25 cellular contexts compared by ENCODE assay signal in genomic region chr3:13214847-13215472, GRCh38.
DNase-seq lines count a peak whose midpoint lies in the region; ATAC-seq and TF ChIP-seq lines count a peak whose summit lies in the region.
"Had no signal": no experiment of that assay in that cellular context is flagged by ENCODE, and none has a peak within 500 bp of the region (broad histone marks: within the 10 kb centered on the region; RNA-seq: fewer than 3 reads in every experiment).

No MANE protein-coding gene starts in this region.

- H3K27me3 ChIP-seq in right cardiac atrium (ENCODE audit: control insufficient read depth, insufficient read depth) (no peaks in the 10 kb centered on the region), thyroid gland (no peaks in the 10 kb centered on the region)
- H3K27me3 ChIP-seq: adrenal gland, pancreas had no signal

- TF ChIP-seq CTCF in epithelial cell of proximal tubule (conservative IDR thresholded peaks at IDR 0.05; ENCODE audit: low read depth, low read length) (no peak), thyroid gland (IDR thresholded peaks at IDR 0.05) (no peak)

- H3K4me3 ChIP-seq in right cardiac atrium (ENCODE audit: low read length), result no peak overlapping the region
- no peak overlapping the region for H3K4me3 ChIP-seq in epithelial cell of proximal tubule (ENCODE audit: low read depth, low read length)
- no peak overlapping the region for H3K4me3 ChIP-seq in thyroid gland (replicated peaks in 1 of 3)
- H3K4me3 ChIP-seq: adrenal gland, pancreas, thoracic aorta had no signal

- peak; percentile 3 for DNase-seq in left ventricle myocardium superior
- DNase-seq in right cardiac atrium, result no peak
- DNase-seq in NCI-H510A (lab: John Stamatoyannopoulos, UW), result peak; percentile 63
- DNase-seq in epithelial cell of proximal tubule (ENCODE audit: low read depth), result peak; percentile 67
- peak; percentile 71 to 75 for DNase-seq in thyroid gland
- DNase-seq in DMS153 (lab: John Stamatoyannopoulos, UW), result no peak
- DNase-seq in OCI-M1 (lab: John Stamatoyannopoulos, UW), result no peak
- DNase-seq: activated CD4-positive, alpha-beta T cell treated with anti-CD3 and anti-CD28 coated beads, Interleukin-2, amount 50 U/mL, for 1 hour; activated CD8-positive, alpha-beta memory T cell treated with anti-CD3 and anti-CD28 coated beads, Interleukin-2, amount 50 U/mL, for 48 hours; activated gamma-delta T cell treated with Interleukin-2 at 50 U/mL for 16 hours; adrenal gland; CD4-positive, CD25-positive, alpha-beta regulatory T cell; DND-41; foreskin melanocyte; mesenchymal stem cell; naive B cell; NCI-H1436 treated with DMSO at 0.1 percent for 48 hours; NCI-H446 treated with DMSO at 0.1 percent for 48 hours; stimulated activated CD4-positive, alpha-beta T cell treated with anti-CD3 and anti-CD28 coated beads, Interleukin-1b, Interleukin-23, amount 100 ng/mL, for 48 hours; stimulated activated naive B cell treated with anti-CD40 and anti-IgM and Interleukin-4, amounts not matched to agents 10 μg/mL and 1 μg/mL and 100 μg/mL, for 72 hours had no signal

- H3K9me3 Mint-ChIP-seq in activated T-helper 17 cell treated with anti-CD3 and anti-CD28 coated beads, Interleukin-2, amount 50 U/mL, for 72 hours, result no peaks in the 10 kb centered on the region
- H3K9me3 Mint-ChIP-seq: naive B cell had no signal

- 92% methylated on average over 15 of the region's 15 CpGs for WGBS in right cardiac atrium
- WGBS in thyroid gland, 2 donors, result 64 to 66% methylated on average over 15 of the region's 15 CpGs

- no peaks in the 10 kb centered on the region for H3K4me1 Mint-ChIP-seq in activated T-helper 17 cell treated with anti-CD3 and anti-CD28 coated beads, Interleukin-2, amount 50 U/mL, for 72 hours
- H3K4me1 Mint-ChIP-seq: CD4-positive, CD25-positive, alpha-beta regulatory T cell; naive B cell; stimulated activated naive B cell treated with anti-CD40 and anti-IgM and Interleukin-4, amounts not matched to agents 10 μg/mL and 1 μg/mL and 100 μg/mL, for 72 hours had no signal

- no peaks in the 10 kb centered on the region for H3K36me3 Mint-ChIP-seq in activated T-helper 17 cell treated with anti-CD3 and anti-CD28 coated beads, Interleukin-2, amount 50 U/mL, for 72 hours (ENCODE audit: low read depth)
- H3K36me3 Mint-ChIP-seq: CD4-positive, CD25-positive, alpha-beta regulatory T cell; stimulated activated naive B cell treated with anti-CD40 and anti-IgM and Interleukin-4, amounts not matched to agents 10 μg/mL and 1 μg/mL and 100 μg/mL, for 72 hours had no signal

- no peak for TF ChIP-seq POLR2A in thyroid gland (IDR thresholded peaks at IDR 0.05)

- H3K9me3 ChIP-seq in right cardiac atrium (ENCODE audit: control insufficient read depth, low read length) (no peaks in the 10 kb centered on the region), thyroid gland (no peaks in the 10 kb centered on the region)
- H3K9me3 ChIP-seq: adrenal gland, pancreas, thoracic aorta had no signal

- no peaks in the 10 kb centered on the region for H3K27me3 Mint-ChIP-seq in activated T-helper 17 cell treated with anti-CD3 and anti-CD28 coated beads, Interleukin-2, amount 50 U/mL, for 72 hours

- no peak overlapping the region for H3K4me3 Mint-ChIP-seq in activated T-helper 17 cell treated with anti-CD3 and anti-CD28 coated beads, Interleukin-2, amount 50 U/mL, for 72 hours
- H3K4me3 Mint-ChIP-seq: CD4-positive, CD25-positive, alpha-beta regulatory T cell; naive B cell; stimulated activated naive B cell treated with anti-CD40 and anti-IgM and Interleukin-4, amounts not matched to agents 10 μg/mL and 1 μg/mL and 100 μg/mL, for 72 hours had no signal

- no peak overlapping the region for H3K27ac Mint-ChIP-seq in activated T-helper 17 cell treated with anti-CD3 and anti-CD28 coated beads, Interleukin-2, amount 50 U/mL, for 72 hours
- H3K27ac Mint-ChIP-seq: CD4-positive, CD25-positive, alpha-beta regulatory T cell had no signal

- intact Hi-C loops in left ventricle myocardium superior (cut with micrococcal nuclease) (no loop called here), right cardiac atrium (cut with DNase I) (no loop called here), thyroid gland (cut with DNase I) (no loop called here)

- no peak for ATAC-seq in left ventricle myocardium superior
- ATAC-seq in right cardiac atrium, result no peak
- ATAC-seq in activated T-helper 17 cell treated with anti-CD3 and anti-CD28 coated beads, Interleukin-2, amount 50 U/mL, for 72 hours (replicated peaks), result no peak
- ATAC-seq: stimulated activated naive B cell treated with anti-CD40 and anti-IgM and Interleukin-4, amounts not matched to agents 10 μg/mL and 1 μg/mL and 100 μg/mL, for 72 hours had no signal

- H3K4me1 ChIP-seq in right cardiac atrium (ENCODE audit: control insufficient read depth, insufficient read depth, low read length) (no peaks in the 10 kb centered on the region), thyroid gland (peaks cover 0 to 6% of the 10 kb centered on the region in 2 donors)
- H3K4me1 ChIP-seq: adrenal gland had no signal

- H3K27ac ChIP-seq in right cardiac atrium (ENCODE audit: low read length) (no peak overlapping the region), thyroid gland (no peak overlapping the region)
- H3K27ac ChIP-seq: adrenal gland, epithelial cell of prostate, HL-60, pancreas, thoracic aorta had no signal

- no peaks in the 10 kb centered on the region for H3K36me3 ChIP-seq in thyroid gland
- H3K36me3 ChIP-seq: adrenal gland, pancreas, thoracic aorta had no signal

Comparison
In these comparisons a context has a peak if more than half of its experiments do, and no peak if none do; other contexts are left out.
1. DNase-seq: peak in left ventricle myocardium superior (single experiment), NCI-H510A (single experiment), epithelial cell of proximal tubule (single experiment) and thyroid gland (2 of 2); none in right cardiac atrium (0 of 3), DMS153 (single experiment) and OCI-M1 (single experiment).